ENCODE assay signal across 26 cellular contexts in the genomic region with DNA sequence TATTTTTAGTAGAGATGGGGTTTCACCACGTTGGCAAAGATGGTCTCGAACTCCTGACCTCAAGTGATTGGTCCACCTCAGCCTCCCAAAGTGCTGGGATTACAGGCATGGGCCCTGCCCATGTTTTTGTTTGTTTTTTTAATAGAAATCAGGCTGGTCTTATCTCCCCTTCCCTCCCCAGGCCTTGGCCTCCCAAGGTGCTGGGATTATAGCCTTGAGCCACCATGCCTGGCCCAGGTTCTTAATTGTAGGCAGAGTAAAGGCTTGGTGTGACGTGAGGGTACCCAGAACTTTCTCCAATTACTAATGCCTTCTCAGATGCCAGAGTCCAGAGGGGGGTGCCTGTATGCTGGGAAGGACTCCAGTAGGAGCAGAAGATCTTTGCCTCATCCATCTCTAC.
"Had no signal": no experiment of that assay in that cellular context is flagged by ENCODE, and none has a peak within 500 bp of the region (broad histone marks: within the 10 kb centered on the region; RNA-seq: fewer than 3 reads in every experiment).

No MANE protein-coding gene starts in this region.

- H3K36me3 Mint-ChIP-seq: activated CD4-positive, alpha-beta memory T cell treated with anti-CD3 and anti-CD28 coated beads for 36 hours; activated naive CD8-positive, alpha-beta T cell treated with anti-CD3 and anti-CD28 coated beads for 36 hours; immature natural killer cell; naive thymus-derived CD4-positive, alpha-beta T cell; stimulated activated memory B cell treated with anti-CD40 and anti-IgM and Interleukin-4, amounts not matched to agents 10 μg/mL and 1 μg/mL and 100 μg/mL, for 72 hours had no signal

- H3K27ac ChIP-seq: dorsolateral prefrontal cortex, gastroesophageal sphincter, heart left ventricle, left lung, testis had no signal

- H3K27me3 ChIP-seq: dorsolateral prefrontal cortex, gastroesophageal sphincter, heart left ventricle, left lung, testis, upper lobe of left lung had no signal

- DNase-seq: activated CD4-positive, alpha-beta memory T cell treated with anti-CD3 and anti-CD28 coated beads for 36 hours; activated CD4-positive, alpha-beta T cell treated with anti-CD3 and anti-CD28 coated beads for 48 hours; activated CD4-positive, CD25-positive, alpha-beta regulatory T cell; activated naive CD4-positive, alpha-beta T cell treated with Interleukin-2 at 50 U/mL for 16 hours; activated naive CD8-positive, alpha-beta T cell treated with anti-CD3 and anti-CD28 coated beads for 36 hours; activated T-cell treated with anti-CD3 and anti-CD28 coated beads, Interleukin-2, amount 50 U/mL, for 48 hours; dorsolateral prefrontal cortex; effector memory CD8-positive, alpha-beta T cell; heart left ventricle; immature natural killer cell; kidney glomerular epithelial cell; left lung; naive thymus-derived CD4-positive, alpha-beta T cell; occipital lobe; stimulated activated CD4-positive, alpha-beta T cell treated with anti-CD3 and anti-CD28 coated beads, Interleukin-15, amount 100 ng/mL, for 24 hours; T-helper 1 cell; T-helper 9 cell; testis; upper lobe of left lung had no signal

- H3K27ac Mint-ChIP-seq: activated CD4-positive, alpha-beta memory T cell treated with anti-CD3 and anti-CD28 coated beads for 36 hours; activated naive CD8-positive, alpha-beta T cell treated with anti-CD3 and anti-CD28 coated beads for 36 hours; effector memory CD8-positive, alpha-beta T cell; immature natural killer cell; stimulated activated memory B cell treated with anti-CD40 and anti-IgM and Interleukin-4, amounts not matched to agents 10 μg/mL and 1 μg/mL and 100 μg/mL, for 72 hours had no signal

- H3K4me3 Mint-ChIP-seq: activated CD4-positive, alpha-beta memory T cell treated with anti-CD3 and anti-CD28 coated beads for 36 hours; activated naive CD8-positive, alpha-beta T cell treated with anti-CD3 and anti-CD28 coated beads for 36 hours; central memory CD8-positive, alpha-beta T cell; effector memory CD8-positive, alpha-beta T cell; immature natural killer cell; naive thymus-derived CD4-positive, alpha-beta T cell; stimulated activated memory B cell treated with anti-CD40 and anti-IgM and Interleukin-4, amounts not matched to agents 10 μg/mL and 1 μg/mL and 100 μg/mL, for 72 hours had no signal

- H3K4me1 ChIP-seq: gastroesophageal sphincter had no signal

- H3K4me2 ChIP-seq: smooth muscle cell had no signal

- H3K4me1 Mint-ChIP-seq: central memory CD8-positive, alpha-beta T cell; stimulated activated memory B cell treated with anti-CD40 and anti-IgM and Interleukin-4, amounts not matched to agents 10 μg/mL and 1 μg/mL and 100 μg/mL, for 72 hours had no signal

- ATAC-seq: effector memory CD8-positive, alpha-beta T cell; gastroesophageal sphincter; heart left ventricle; left lung; naive thymus-derived CD4-positive, alpha-beta T cell; sciatic nerve; stimulated activated memory B cell treated with anti-CD40 and anti-IgM and Interleukin-4, amounts not matched to agents 10 μg/mL and 1 μg/mL and 100 μg/mL, for 72 hours had no signal

- H3K27me3 Mint-ChIP-seq: activated CD4-positive, alpha-beta memory T cell treated with anti-CD3 and anti-CD28 coated beads for 36 hours; activated naive CD8-positive, alpha-beta T cell treated with anti-CD3 and anti-CD28 coated beads for 36 hours; central memory CD8-positive, alpha-beta T cell; effector memory CD8-positive, alpha-beta T cell; stimulated activated memory B cell treated with anti-CD40 and anti-IgM and Interleukin-4, amounts not matched to agents 10 μg/mL and 1 μg/mL and 100 μg/mL, for 72 hours had no signal

- H3K4me3 ChIP-seq: dorsolateral prefrontal cortex, gastroesophageal sphincter, heart left ventricle, left lung, lung, smooth muscle cell, testis, upper lobe of left lung had no signal

- H3K36me3 ChIP-seq: gastroesophageal sphincter, heart left ventricle, left lung, upper lobe of left lung had no signal

- H3K9me3 Mint-ChIP-seq: activated CD4-positive, alpha-beta memory T cell treated with anti-CD3 and anti-CD28 coated beads for 36 hours; activated naive CD8-positive, alpha-beta T cell treated with anti-CD3 and anti-CD28 coated beads for 36 hours; central memory CD8-positive, alpha-beta T cell; effector memory CD8-positive, alpha-beta T cell; immature natural killer cell; naive thymus-derived CD4-positive, alpha-beta T cell; neural crest cell; stimulated activated memory B cell treated with anti-CD40 and anti-IgM and Interleukin-4, amounts not matched to agents 10 μg/mL and 1 μg/mL and 100 μg/mL, for 72 hours had no signal

- H3K9me3 ChIP-seq: gastroesophageal sphincter, heart left ventricle, left lung, testis, upper lobe of left lung had no signal
